ENCODE assay signal across 8 cellular contexts in the genomic region with DNA sequence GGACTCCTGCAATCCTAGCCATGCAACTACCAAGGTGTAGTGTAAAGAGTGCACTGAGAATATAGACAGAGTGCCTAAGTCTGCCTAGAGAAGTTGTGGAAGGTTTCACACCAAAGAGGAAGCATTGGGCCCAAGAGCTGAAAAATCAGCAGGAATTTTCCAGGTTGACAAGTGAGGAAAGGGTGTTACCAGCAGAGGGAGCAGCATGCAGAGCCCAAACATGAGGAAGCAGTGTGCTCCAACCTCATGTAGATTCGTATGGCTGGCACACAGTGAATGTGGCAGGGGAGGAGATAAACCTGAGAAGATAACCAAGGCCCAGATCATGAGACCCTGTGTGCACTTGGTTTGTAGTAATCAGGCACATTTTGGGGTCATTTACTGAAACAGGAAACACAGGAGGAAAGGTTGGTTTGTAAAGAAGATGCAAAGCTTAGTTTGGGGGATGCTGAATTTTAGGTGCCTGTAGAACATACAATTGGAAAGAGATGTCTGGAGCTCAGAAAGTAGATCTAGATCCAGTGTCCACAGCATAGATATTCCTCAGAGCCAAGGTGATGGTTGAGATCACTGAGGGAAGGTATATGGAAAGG. TPM values are rescaled to one million over a fixed set of nuclear protein-coding genes. Genes with fewer than 3 reads are reported as not detected.
DNase-seq lines count a peak whose midpoint lies in the region; ATAC-seq and TF ChIP-seq lines count a peak whose summit lies in the region.

No MANE protein-coding gene starts in this region.

- peak overlapping the region; percentile 14; the same call in 1 of the 2 replicates for H2AFZ ChIP-seq in KMS-11 (ENCODE audit: low read depth)

- H3K27me3 ChIP-seq in KMS-11 (ENCODE audit: insufficient read depth, low read depth) (no peaks in the 10 kb centered on the region), body of pancreas (no peaks in the 10 kb centered on the region)

- DNase-seq in EH (ENCODE audit: low read depth) (peak; percentile 68), RPMI7951 (ENCODE audit: low read depth) (peak; percentile 55), body of pancreas (peak; percentile 67 to 77 (median 70)), iPS DF 4.7 (ENCODE audit: extremely low read depth, low spot score) (peak; percentile 44)
- DNase-seq in stimulated activated CD4-positive, alpha-beta T cell treated with anti-CD3 and anti-CD28 coated beads, Interleukin-15, amount 100 ng/mL, for 24 hours, result peak; percentile 54

- ATAC-seq in body of pancreas (peak; percentile 78), GM18511 (IDR thresholded peaks at IDR 0.05; ENCODE audit: unreplicated experiment) (no peak), GM19035 (IDR thresholded peaks at IDR 0.05; ENCODE audit: unreplicated experiment) (no peak)

- TF ChIP-seq CTCF in KMS-11 (conservative IDR thresholded peaks at IDR 0.05; ENCODE audit: low read depth, low read length) (peak; percentile 65), body of pancreas (IDR thresholded peaks at IDR 0.05) (peak; percentile 41 to 85 (median 72))

- H3K4me3 ChIP-seq in KMS-11 (IDR thresholded peaks at IDR 0.05; ENCODE audit: insufficient read depth, low read depth, low read length) (no peak overlapping the region), body of pancreas (no peak overlapping the region)

- no peaks in the 10 kb centered on the region for H3K79me2 ChIP-seq in KMS-11 (ENCODE audit: insufficient read depth, low read depth)

- WGBS in body of pancreas, 2 donors, result 0 to 7% methylated on average over 1 of the region's 1 CpG

- no peak overlapping the region for H3K4me2 ChIP-seq in KMS-11

- no peak overlapping the region for H3K27ac ChIP-seq in KMS-11
- H3K27ac ChIP-seq in body of pancreas, result no peak overlapping the region

- H3K4me1 ChIP-seq in KMS-11 (ENCODE audit: low read depth, poor library complexity, severe bottlenecking) (no peaks in the 10 kb centered on the region), body of pancreas (peaks cover 9% of the 10 kb centered on the region)

- H3K9me3 ChIP-seq in body of pancreas, result no peaks in the 10 kb centered on the region

- TF ChIP-seq POLR2A in body of pancreas (IDR thresholded peaks at IDR 0.05), result no peak

- no peak overlapping the region for H3K9ac ChIP-seq in KMS-11

- intact Hi-C loops in body of pancreas (cut with DNase I), result no loop called here

- H4K20me1 ChIP-seq in KMS-11 (ENCODE audit: insufficient read depth), result no peaks in the 10 kb centered on the region

- no peaks in the 10 kb centered on the region for H3K36me3 ChIP-seq in KMS-11 (ENCODE audit: insufficient read depth)
- H3K36me3 ChIP-seq in body of pancreas (replicated peaks in 1 of 2; ENCODE audit: insufficient read depth in 1 of 2, low read depth in 2 of 2), result no peaks in the 10 kb centered on the region

RNA-seq across cellular contexts. Expression of gene HPX, which starts 1.7 kb away (rescaled TPM):
- total RNA-seq in RPMI7951 (2014; rRNA removed; shearing (Covaris generic)), result 0.48 TPM in 1 of 2 replicates, not detected in the other
- 1 to 10 TPM in 1 of 2 donors, not detected in 1; 1.3 TPM for total RNA-seq in body of pancreas

RNA-seq across cellular contexts. Expression of gene APBB1, which starts 20.2 kb away (rescaled TPM):
- 17.3 and 22.1 TPM in 2 replicates for total RNA-seq in RPMI7951 (2014; rRNA removed; shearing (Covaris generic))
- total RNA-seq in body of pancreas, result 10 to 100 TPM; 25.4 to 48.5 TPM

RNA-seq across cellular contexts. Expression of gene TRIM3, which starts 34.7 kb away (rescaled TPM):
- 11.3 and 12.2 TPM in 2 replicates for total RNA-seq in RPMI7951 (2014; rRNA removed; shearing (Covaris generic))
- total RNA-seq in body of pancreas, result 10 to 100 TPM; 22.1 to 24.9 TPM

RNA-seq across cellular contexts. Expression of gene ARFIP2, which starts 42.1 kb away (rescaled TPM):
- total RNA-seq in RPMI7951 (2014; rRNA removed; shearing (Covaris generic)), result 52.5 and 54.5 TPM in 2 replicates
- total RNA-seq in body of pancreas, result 10 to 100 TPM; 47.2 to 82.7 TPM

RNA-seq across cellular contexts. Expression of gene TIMM10B, which starts 42.2 kb away (rescaled TPM):
- total RNA-seq in RPMI7951 (2014; rRNA removed; shearing (Covaris generic)), result 26.2 and 30.7 TPM in 2 replicates
- 10 to 100 TPM; 17.1 to 22.3 TPM for total RNA-seq in body of pancreas
